In genomic region chr4:156963419-156963818, GRCh38 we compare ENCODE assay signal across 19 cellular contexts. TPM values are rescaled to one million over a fixed set of nuclear protein-coding genes. Genes with fewer than 3 reads are reported as not detected.
"Had no signal": no experiment of that assay in that cellular context is flagged by ENCODE, and none has a peak within 500 bp of the region (broad histone marks: within the 10 kb centered on the region; RNA-seq: fewer than 3 reads in every experiment).

No MANE protein-coding gene starts in this region.

- H2AFZ ChIP-seq: neural progenitor cell had no signal

- H3K27me3 ChIP-seq: heart right ventricle, neural progenitor cell, pancreas, SJSA1, upper lobe of left lung had no signal

- DNase-seq: activated CD8-positive, alpha-beta memory T cell treated with anti-CD3 and anti-CD28 coated beads, Interleukin-2, amount 50 U/mL, for 48 hours; activated CD8-positive, alpha-beta T cell treated with anti-CD3 and anti-CD28 coated beads for 36 hours; activated naive CD4-positive, alpha-beta T cell treated with anti-CD3 and anti-CD28 coated beads, Interleukin-2, amount 10 ng/mL, durations not matched to agents 7 days and 5 days; endodermal cell; foreskin melanocyte; heart right ventricle; islet precursor cell; left ventricle myocardium superior; pancreas; retina; stimulated activated CD4-positive, alpha-beta T cell treated with anti-CD3 and anti-CD28 coated beads, Interleukin-1b, Interleukin-23, amount 100 ng/mL, for 48 hours; substantia nigra; T-helper 1 cell; upper lobe of left lung had no signal

- H3K9me3 ChIP-seq: heart right ventricle, pancreas, SJSA1, upper lobe of left lung had no signal

- H3K9me3 Mint-ChIP-seq: activated naive CD4-positive, alpha-beta T cell treated with anti-CD3 and anti-CD28 coated beads, Interleukin-2, amount 10 ng/mL, durations not matched to agents 7 days and 5 days; brain; endodermal cell; stimulated activated memory B cell treated with anti-CD40 and anti-IgM and Interleukin-4, amounts not matched to agents 10 μg/mL and 1 μg/mL and 100 μg/mL, for 72 hours had no signal

- H3K36me3 ChIP-seq: heart right ventricle, neural progenitor cell, pancreas, upper lobe of left lung had no signal

- H3K9ac ChIP-seq: neural progenitor cell had no signal

- H3K27ac Mint-ChIP-seq: activated CD8-positive, alpha-beta T cell treated with anti-CD3 and anti-CD28 coated beads for 36 hours; activated naive CD4-positive, alpha-beta T cell treated with anti-CD3 and anti-CD28 coated beads, Interleukin-2, amount 10 ng/mL, durations not matched to agents 7 days and 5 days; endodermal cell; neural progenitor cell; stimulated activated memory B cell treated with anti-CD40 and anti-IgM and Interleukin-4, amounts not matched to agents 10 μg/mL and 1 μg/mL and 100 μg/mL, for 72 hours had no signal

- H3K4me3 Mint-ChIP-seq: activated CD8-positive, alpha-beta T cell treated with anti-CD3 and anti-CD28 coated beads for 36 hours; activated naive CD4-positive, alpha-beta T cell treated with anti-CD3 and anti-CD28 coated beads, Interleukin-2, amount 10 ng/mL, durations not matched to agents 7 days and 5 days; endodermal cell; neural progenitor cell; stimulated activated memory B cell treated with anti-CD40 and anti-IgM and Interleukin-4, amounts not matched to agents 10 μg/mL and 1 μg/mL and 100 μg/mL, for 72 hours had no signal

- H3K4me2 ChIP-seq: neural progenitor cell had no signal

- H3K4me1 Mint-ChIP-seq: activated naive CD4-positive, alpha-beta T cell treated with anti-CD3 and anti-CD28 coated beads, Interleukin-2, amount 10 ng/mL, durations not matched to agents 7 days and 5 days; stimulated activated memory B cell treated with anti-CD40 and anti-IgM and Interleukin-4, amounts not matched to agents 10 μg/mL and 1 μg/mL and 100 μg/mL, for 72 hours had no signal

- ATAC-seq: activated CD8-positive, alpha-beta T cell treated with anti-CD3 and anti-CD28 coated beads for 36 hours; stimulated activated memory B cell treated with anti-CD40 and anti-IgM and Interleukin-4, amounts not matched to agents 10 μg/mL and 1 μg/mL and 100 μg/mL, for 72 hours had no signal

- H3K36me3 Mint-ChIP-seq: activated naive CD4-positive, alpha-beta T cell treated with anti-CD3 and anti-CD28 coated beads, Interleukin-2, amount 10 ng/mL, durations not matched to agents 7 days and 5 days; brain; stimulated activated memory B cell treated with anti-CD40 and anti-IgM and Interleukin-4, amounts not matched to agents 10 μg/mL and 1 μg/mL and 100 μg/mL, for 72 hours had no signal

- H3K4me3 ChIP-seq: heart right ventricle, neural progenitor cell, pancreas, SJSA1, upper lobe of left lung had no signal

- H3K27ac ChIP-seq: heart right ventricle, neural progenitor cell, pancreas, SJSA1, upper lobe of left lung, VCaP had no signal

- H3K4me1 ChIP-seq: neural progenitor cell had no signal

RNA-seq across cellular contexts. Expression of gene PDGFC, which starts 8.2 kb away (rescaled TPM):
- total RNA-seq: activated CD8-positive, alpha-beta T cell treated with anti-CD3 and anti-CD28 coated beads for 36 hours had no signal
